Comparison of ENCODE assay signal across 8 cellular contexts in the genomic region with DNA sequence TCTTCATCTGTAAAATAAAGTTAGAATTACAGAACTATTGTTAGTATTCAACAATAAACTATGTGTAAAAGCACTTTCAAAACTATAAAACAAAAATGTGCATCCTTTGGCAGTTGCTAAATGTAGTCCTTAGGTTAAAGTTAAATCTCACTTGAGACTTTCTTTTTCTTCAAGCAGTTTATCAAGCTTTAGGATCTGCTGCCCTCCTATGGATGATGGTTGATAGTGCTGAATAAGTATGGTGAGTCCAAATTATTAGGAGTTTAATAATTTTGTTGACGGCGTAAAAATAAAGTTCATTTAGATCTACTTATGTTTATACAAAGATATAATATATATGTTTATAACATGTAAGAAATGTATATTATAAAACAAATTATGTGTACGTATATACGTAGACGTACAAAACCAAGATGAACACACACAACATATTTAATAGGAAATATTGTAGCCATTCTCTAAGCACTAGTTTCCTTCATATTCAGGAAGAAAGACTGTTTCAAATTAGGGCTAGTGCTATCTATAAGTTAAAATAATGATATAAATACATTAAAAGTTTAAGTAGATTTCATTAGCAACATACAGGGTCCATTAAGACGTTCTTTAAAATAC. TPM values are rescaled to one million over a fixed set of nuclear protein-coding genes. Genes with fewer than 3 reads are reported as not detected.
DNase-seq lines count a peak whose midpoint lies in the region; ATAC-seq and TF ChIP-seq lines count a peak whose summit lies in the region.

No MANE protein-coding gene starts in this region.

- POLR2A ChIA-PET in activated CD4-positive, alpha-beta T cell treated with anti-CD3 and anti-CD28 coated beads, Interleukin-2, amount 10 ng/mL, durations not matched to agents 7 days and 5 days (lab: Charles Lee), result no interaction called here

- CTCF ChIA-PET in activated CD4-positive, alpha-beta T cell treated with anti-CD3 and anti-CD28 coated beads, Interleukin-2, amount 10 ng/mL, durations not matched to agents 7 days and 5 days (lab: Charles Lee), result no interaction called here

- DNase-seq in GM06990 (ENCODE audit: extremely low read depth, insufficient read length) (no peak), M059J (ENCODE audit: low read depth) (peak; percentile 56), nephron progenitor cell (no peak), vagina (ENCODE audit: extremely low spot score in 2 of 2) (no peak)
- no peak for DNase-seq in NK-92 treated with Interleukin-12 subunit alpha and Interleukin-12 subunit beta, amount 100 ng/mL, for 24 hours (lab: John Stamatoyannopoulos, UW)
- DNase-seq in activated CD4-positive, alpha-beta T cell treated with anti-CD3 and anti-CD28 coated beads, Interleukin-2, amount 10 ng/mL, durations not matched to agents 7 days and 5 days, result no peak

- H3K27me3 Mint-ChIP-seq in brain (peaks cover 4% of the 10 kb centered on the region), nephron progenitor cell (ENCODE audit: low read depth, poor library complexity) (no peaks in the 10 kb centered on the region)
- no peaks in the 10 kb centered on the region for H3K27me3 Mint-ChIP-seq in activated CD4-positive, alpha-beta T cell treated with anti-CD3 and anti-CD28 coated beads, Interleukin-2, amount 10 ng/mL, durations not matched to agents 7 days and 5 days

- H3K27ac ChIP-seq in vagina, result no peak overlapping the region

- H3K9me3 ChIP-seq in vagina, result no peaks in the 10 kb centered on the region

- H3K36me3 Mint-ChIP-seq in brain, result no peaks in the 10 kb centered on the region
- no peaks in the 10 kb centered on the region for H3K36me3 Mint-ChIP-seq in nephron progenitor cell (ENCODE audit: low read depth)
- no peaks in the 10 kb centered on the region for H3K36me3 Mint-ChIP-seq in activated CD4-positive, alpha-beta T cell treated with anti-CD3 and anti-CD28 coated beads, Interleukin-2, amount 10 ng/mL, durations not matched to agents 7 days and 5 days (ENCODE audit: low read depth)

- H3K27me3 ChIP-seq in GM06990 (replicated peaks; ENCODE audit: control insufficient read depth, insufficient read depth, low read length) (no peaks in the 10 kb centered on the region), vagina (no peaks in the 10 kb centered on the region)

- no peaks in the 10 kb centered on the region for H3K4me1 ChIP-seq in vagina

- H3K4me1 Mint-ChIP-seq in brain, result no peaks in the 10 kb centered on the region
- H3K4me1 Mint-ChIP-seq in nephron progenitor cell, result no peaks in the 10 kb centered on the region
- H3K4me1 Mint-ChIP-seq in activated CD4-positive, alpha-beta T cell treated with anti-CD3 and anti-CD28 coated beads, Interleukin-2, amount 10 ng/mL, durations not matched to agents 7 days and 5 days, result no peaks in the 10 kb centered on the region

- H3K27ac Mint-ChIP-seq in brain (no peak overlapping the region), nephron progenitor cell (no peak overlapping the region)
- no peak overlapping the region for H3K27ac Mint-ChIP-seq in activated CD4-positive, alpha-beta T cell treated with anti-CD3 and anti-CD28 coated beads, Interleukin-2, amount 10 ng/mL, durations not matched to agents 7 days and 5 days

- no peak for ATAC-seq in GM21515 (IDR thresholded peaks at IDR 0.05; ENCODE audit: unreplicated experiment)

- intact Hi-C loops in vagina (cut with DNase I), result no loop called here

- H3K36me3 ChIP-seq in GM06990 (ENCODE audit: control insufficient read depth, insufficient read depth, low read length) (no peaks in the 10 kb centered on the region), vagina (no peaks in the 10 kb centered on the region)

- peaks cover 1 to 6% (median 5%) of the 10 kb centered on the region in 5 experiments for H3K9me3 Mint-ChIP-seq in brain
- peaks cover 19% of the 10 kb centered on the region for H3K9me3 Mint-ChIP-seq in nephron progenitor cell
- no peaks in the 10 kb centered on the region for H3K9me3 Mint-ChIP-seq in activated CD4-positive, alpha-beta T cell treated with anti-CD3 and anti-CD28 coated beads, Interleukin-2, amount 10 ng/mL, durations not matched to agents 7 days and 5 days

- no peak overlapping the region for H3K4me3 Mint-ChIP-seq in brain
- H3K4me3 Mint-ChIP-seq in nephron progenitor cell, result no peak overlapping the region
- no peak overlapping the region for H3K4me3 Mint-ChIP-seq in activated CD4-positive, alpha-beta T cell treated with anti-CD3 and anti-CD28 coated beads, Interleukin-2, amount 10 ng/mL, durations not matched to agents 7 days and 5 days

- H3K4me3 ChIP-seq in GM06990 (replicated peaks; ENCODE audit: low read depth, low read length) (no peak overlapping the region), vagina (no peak overlapping the region)

- TF ChIP-seq CTCF in GM06990 (IDR thresholded peaks at IDR 0.05; ENCODE audit: insufficient read depth, low read length, poor library complexity, severe bottlenecking), result peak; percentile 38
- TF ChIP-seq CTCF in brain (conservative IDR thresholded peaks at IDR 0.05), result peak; percentile 75 to 89
- peak; percentile 65 for TF ChIP-seq CTCF in nephron progenitor cell (IDR thresholded peaks at IDR 0.05)
- TF ChIP-seq CTCF in vagina (IDR thresholded peaks at IDR 0.05), result no peak

- no peak for TF ChIP-seq POLR2A in vagina (IDR thresholded peaks at IDR 0.05)

RNA-seq across cellular contexts. Expression of a gene that starts 22.3 kb away (rescaled TPM):
- not detected in 2 replicates for total RNA-seq in M059J (2014; rRNA removed; shearing (Covaris generic))
- polyA plus RNA-seq in brain (ENCODE audit: insufficient read depth, low read depth, low replicate concordance), result not detected
- total RNA-seq in activated CD4-positive, alpha-beta T cell treated with anti-CD3 and anti-CD28 coated beads, Interleukin-2, amount 10 ng/mL, durations not matched to agents 7 days and 5 days, result not detected
- total RNA-seq in vagina, result not detected

RNA-seq across cellular contexts. Expression of a gene that starts 35.9 kb away (rescaled TPM):
- total RNA-seq in M059J (2014; rRNA removed; shearing (Covaris generic)), result not detected in 2 replicates
- polyA plus RNA-seq in brain (ENCODE audit: insufficient read depth, low read depth, low replicate concordance), result not detected
- not detected for total RNA-seq in activated CD4-positive, alpha-beta T cell treated with anti-CD3 and anti-CD28 coated beads, Interleukin-2, amount 10 ng/mL, durations not matched to agents 7 days and 5 days
- total RNA-seq in vagina, result not detected

Comparison
In these comparisons a context has a peak if more than half of its experiments do, and no peak if none do; other contexts are left out.
1. CTCF ChIP-seq: peak in GM06990 (single experiment), brain (2 of 2) and nephron progenitor cell (single experiment); none in vagina (0 of 3).